7 cellular contexts compared by ENCODE assay signal in genomic region chr16:10941935-10942351, GRCh38. TPM values are rescaled to one million over a fixed set of nuclear protein-coding genes. Genes with fewer than 3 reads are reported as not detected.
DNase-seq lines count a peak whose midpoint lies in the region; ATAC-seq, FAIRE-seq and TF ChIP-seq lines count a peak whose summit lies in the region.
"Not testable (repeated sequence)": the region's sequence is repeated elsewhere in the genome, so short reads cannot be mapped to it uniquely, and the experiment has no call there.

No MANE protein-coding gene starts in this region.

- H3K9me3 ChIP-seq in PC-3 (ENCODE audit: low read length); HepG2 (ENCODE audit: low read length): not testable (repeated sequence)

- in situ Hi-C loops in HepG2 (cut with HindIII; ENCODE audit: extremely low pct_ligation_motif_present, low pct_unique_long_range_greater_than_20kb): not testable (repeated sequence)

- ATAC-seq in GM18502 (IDR thresholded peaks at IDR 0.05; ENCODE audit: poor library complexity, unreplicated experiment) (peak; percentile 5), HG02938 (IDR thresholded peaks at IDR 0.05; ENCODE audit: unreplicated experiment) (peak; percentile 6), PC-3 (peak; percentile 17), HepG2 (peak; percentile 24)

- peaks cover 27% of the 10 kb centered on the region for H3K4me1 ChIP-seq in PC-3 (ENCODE audit: insufficient read depth, low read length)
- H3K4me1 ChIP-seq in HepG2 (ENCODE audit: insufficient read depth, low read length): peaks cover 77% of the 10 kb centered on the region
- H3K4me1 ChIP-seq in rectal smooth muscle tissue (ENCODE audit: control insufficient read depth, insufficient read depth, low read length): peaks cover 57% of the 10 kb centered on the region

- peak overlapping the region; percentile 55; the same call in 1 of the 2 replicates for H2AFZ ChIP-seq in PC-3 (ENCODE audit: low read length)
- not testable (repeated sequence) for H2AFZ ChIP-seq in HepG2 (ENCODE audit: low read length)

- TF ChIP-seq CTCF in PC-3 (conservative IDR thresholded peaks at IDR 0.05; ENCODE audit: low read depth, low read length); epithelial cell of esophagus (IDR thresholded peaks at IDR 0.05; ENCODE audit: insufficient read depth, low read depth, low read length, missing control alignments); HepG2 (CRISPR knock-in tag; IDR thresholded peaks at IDR 0.05): not testable (repeated sequence)

- BruUV-seq in PC-3 (replicated peaks; lab: Mats Ljungman, UMichigan); HepG2 (replicated peaks; lab: Mats Ljungman, UMichigan): not testable (repeated sequence)

- CTCF ChIA-PET in PC-3 (lab: Charles Lee): interaction anchor here (0.5 kb wide), 1 partner anchor 16 kb away, joined by 7 read pairs; no protein-coding TSS in a partner anchor
- CTCF ChIA-PET in HepG2 (lab: Yijun Ruan, JAX; ENCODE audit: low intra/inter-chr PET ratio, low total read pairs): not testable (repeated sequence)

- not testable (repeated sequence) for H3K27ac ChIP-seq in PC-3 (ENCODE audit: low read length)
- H3K27ac ChIP-seq in HepG2 (ENCODE audit: extremely low read length, insufficient read depth, low read length): peak overlapping the region; percentile 53
- peak overlapping the region; percentile 67 for H3K27ac ChIP-seq in rectal smooth muscle tissue (ENCODE audit: low read depth, low read length)

- not testable (repeated sequence) for H3F3A ChIP-seq in PC-3 (ENCODE audit: low read length, unreplicated experiment)

- not testable (repeated sequence) for FAIRE-seq in HepG2 (lab: Jason Lieb, UNC)

- TF ChIP-seq POLR2A in HepG2 (IDR thresholded peaks at IDR 0.05; ENCODE audit: insufficient read depth in 1 of 2, low read depth in 2 of 2, low read length in 2 of 2): not testable (repeated sequence)

- TF ChIP-seq RAD21 in HepG2 (CRISPR knock-in tag; IDR thresholded peaks at IDR 0.05): peak; percentile 37

- not testable (repeated sequence) for H3K36me3 ChIP-seq in PC-3 (ENCODE audit: low read depth, low read length); HepG2 (replicated peaks in 1 of 2; ENCODE audit: control insufficient read depth in 1 of 2, insufficient read depth in 2 of 2, low read length in 2 of 2); rectal smooth muscle tissue (ENCODE audit: control insufficient read depth, insufficient read depth, low read length)

- not testable (repeated sequence) for DNase-seq in PC-3; epithelial cell of esophagus (ENCODE audit: low read depth); HepG2 (ENCODE audit: low spot score)
- DNase-seq in activated gamma-delta T cell (lab: John Stamatoyannopoulos, UW): peak; percentile 38

- POLR2A ChIA-PET in PC-3 (lab: Charles Lee; ENCODE audit: unreplicated experiment): interaction anchor here (0.6 to 1.0 kb wide), 3 partner anchors 198 to 553 kb away, joined by 3 to 25 read pairs (median 5); partner anchors contain the start of gene NUBP1
- POLR2A ChIA-PET in HepG2 (lab: Yijun Ruan, JAX): interaction anchor here (0.5 to 4.5 kb wide), 17 partner anchors 8 to 1020 kb away, joined by 3 to 60 read pairs (median 4); partner anchors contain the start of genes ATF7IP2, NUBP1, SOCS1 and TXNDC11

- H3K9ac ChIP-seq in PC-3 (ENCODE audit: low read length): peak overlapping the region; percentile 70
- H3K9ac ChIP-seq in HepG2 (ENCODE audit: insufficient read depth, low read depth, low read length): peak overlapping the region; percentile 83
- not testable (repeated sequence) for H3K9ac ChIP-seq in rectal smooth muscle tissue (ENCODE audit: low read length)

- TF ChIP-seq EP300 in HepG2 (IDR thresholded peaks at IDR 0.05; ENCODE audit: low read depth in 2 of 2, low read length in 2 of 2); HepG2 (CRISPR knock-in tag; IDR thresholded peaks at IDR 0.05; ENCODE audit: borderline replicate concordance): not testable (repeated sequence)

- intact Hi-C loops in PC-3 (cut with micrococcal nuclease): loop anchor here (5.0 kb wide), 1 partner anchor 200 kb away; the partner anchor contains the start of gene NUBP1
- intact Hi-C loops in HepG2 (cut with micrococcal nuclease; ENCODE audit: unreplicated experiment): not testable (repeated sequence)

- H3K4me3 ChIP-seq in PC-3 (ENCODE audit: low read length): peak overlapping the region; percentile 91
- peak overlapping the region; percentile 54 for H3K4me3 ChIP-seq in epithelial cell of esophagus (ENCODE audit: low read length)
- peak overlapping the region; percentile 70 to 82 (median 76); a peak in 5 of 6 replicates for H3K4me3 ChIP-seq in HepG2 (replicated peaks in 1 of 3; ENCODE audit: insufficient read depth in 1 of 3, low read depth in 2 of 3, low read length in 3 of 3)
- H3K4me3 ChIP-seq in rectal smooth muscle tissue (ENCODE audit: low read length): peak overlapping the region; percentile 87

- not testable (repeated sequence) for H3K27me3 ChIP-seq in PC-3 (ENCODE audit: low read length); HepG2 (ENCODE audit: control insufficient read depth in 1 of 2, insufficient read depth in 2 of 2, low read length in 2 of 2); rectal smooth muscle tissue (ENCODE audit: control insufficient read depth, insufficient read depth, low read length)

- H3K4me2 ChIP-seq in PC-3 (ENCODE audit: low read length) (peak overlapping the region; percentile 99), HepG2 (ENCODE audit: low read depth, low read length) (peak overlapping the region; percentile 97)

- H3K79me2 ChIP-seq in PC-3 (ENCODE audit: low read length): peaks cover 73% of the 10 kb centered on the region
- H3K79me2 ChIP-seq in HepG2 (ENCODE audit: insufficient read depth, low read length): peaks cover 65% of the 10 kb centered on the region

- not testable (repeated sequence) for H3K9me2 ChIP-seq in PC-3 (replicated peaks; ENCODE audit: low read length)

- H4K20me1 ChIP-seq in PC-3 (ENCODE audit: low read length) (peaks cover 17% of the 10 kb centered on the region; the same call in 1 of the 2 replicates), HepG2 (ENCODE audit: insufficient read depth, low read length) (peaks cover 44% of the 10 kb centered on the region)

- WGBS in HepG2 (ENCODE audit: low lambda C conversion rate): 0% methylated on average over 8 of the region's 52 CpGs

RNA-seq across cellular contexts. Expression of gene DEXI, which starts 0.3 kb away (rescaled TPM):
- total RNA-seq in PC-3 (2014; rRNA removed) (36.1 and 43.2 TPM in 2 replicates), HepG2 (2016; rRNA removed; fragmentation: Illumina TruSeq; extraction: Trizol) (57.9 and 70.4 TPM in 2 replicates)
- total RNA-seq in HepG2 (2016; cell fraction: cytosol; rRNA removed; fragmentation: Illumina TruSeq; extraction: Trizol; ENCODE audit: low read depth): 68.6 and 86.7 TPM in 2 replicates
- 54.1 and 71.8 TPM in 2 replicates for total RNA-seq in HepG2 (2016; cell fraction: insoluble cytoplasmic fraction; rRNA removed; fragmentation: Illumina TruSeq; extraction: Trizol)
- total RNA-seq in HepG2 (2016; cell fraction: membrane; rRNA removed; fragmentation: Illumina TruSeq; extraction: Trizol): 117 and 144 TPM in 2 replicates
- 35.4 and 46.3 TPM in 2 replicates for total RNA-seq in HepG2 (2016; cell fraction: nucleus; rRNA removed; fragmentation: Illumina TruSeq; extraction: Trizol)
- 51.5 and 54.4 TPM in 2 replicates for polyA plus RNA-seq in HepG2 (2011; rRNA removed)
- polyA plus RNA-seq in HepG2 (2011; cell fraction: cytosol; rRNA removed): 69.5 and 78.6 TPM in 2 replicates
- polyA plus RNA-seq in HepG2 (2011; cell fraction: nucleus; rRNA removed): 40.4 and 50.2 TPM in 2 replicates
- polyA plus RNA-seq in HepG2 (2012): 45.6 and 55.0 TPM in 2 replicates
- 70.9 and 88.4 TPM in 2 replicates for polyA plus RNA-seq in HepG2 (2016; cell fraction: cytosol; fragmentation: Illumina TruSeq; extraction: Trizol; ENCODE audit: low read depth)
- 58.1 and 70.0 TPM in 2 replicates for polyA plus RNA-seq in HepG2 (2016; cell fraction: insoluble cytoplasmic fraction; fragmentation: Illumina TruSeq; extraction: Trizol; ENCODE audit: low read depth)
- 120 and 124 TPM in 2 replicates for polyA plus RNA-seq in HepG2 (2016; cell fraction: membrane; fragmentation: Illumina TruSeq; extraction: Trizol; ENCODE audit: low read depth)
- 60.2 and 65.5 TPM in 2 replicates for polyA plus RNA-seq in HepG2 (2016; cell fraction: nucleus; fragmentation: Illumina TruSeq; extraction: Trizol; ENCODE audit: insufficient read depth, low read depth)
- 31.7 and 71.0 TPM in 2 replicates for polyA minus RNA-seq in HepG2 (2011; rRNA and poly(A)+ RNA removed; ENCODE audit: low replicate concordance)
- polyA minus RNA-seq in HepG2 (2011; cell fraction: cytosol; rRNA and poly(A)+ RNA removed): 34.2 and 35.1 TPM in 2 replicates
- 24.7 and 27.7 TPM in 2 replicates for polyA minus RNA-seq in HepG2 (2011; cell fraction: nucleus; rRNA and poly(A)+ RNA removed)

RNA-seq across cellular contexts. Expression of gene CLEC16A, which starts 2.4 kb away (rescaled TPM):
- total RNA-seq in PC-3 (2014; rRNA removed) (9.5 and 14.6 TPM in 2 replicates), HepG2 (2016; rRNA removed; fragmentation: Illumina TruSeq; extraction: Trizol) (10.3 and 13.6 TPM in 2 replicates)
- 35.7 and 39.7 TPM in 2 replicates for total RNA-seq in HepG2 (2016; cell fraction: cytosol; rRNA removed; fragmentation: Illumina TruSeq; extraction: Trizol; ENCODE audit: low read depth)
- 10.6 and 12.8 TPM in 2 replicates for total RNA-seq in HepG2 (2016; cell fraction: insoluble cytoplasmic fraction; rRNA removed; fragmentation: Illumina TruSeq; extraction: Trizol)
- total RNA-seq in HepG2 (2016; cell fraction: membrane; rRNA removed; fragmentation: Illumina TruSeq; extraction: Trizol): 14.4 and 15.9 TPM in 2 replicates
- total RNA-seq in HepG2 (2016; cell fraction: nucleus; rRNA removed; fragmentation: Illumina TruSeq; extraction: Trizol): 17.5 and 18.7 TPM in 2 replicates
- polyA plus RNA-seq in HepG2 (2011; rRNA removed): 8.5 and 9.5 TPM in 2 replicates
- 6.6 and 6.8 TPM in 2 replicates for polyA plus RNA-seq in HepG2 (2011; cell fraction: cytosol; rRNA removed)
- 17.0 and 19.5 TPM in 2 replicates for polyA plus RNA-seq in HepG2 (2011; cell fraction: nucleus; rRNA removed)
- 10.3 and 12.0 TPM in 2 replicates for polyA plus RNA-seq in HepG2 (2012)
- 1.7 and 1.9 TPM in 2 replicates for polyA plus RNA-seq in HepG2 (2016; cell fraction: cytosol; fragmentation: Illumina TruSeq; extraction: Trizol; ENCODE audit: low read depth)
- 11.8 and 14.0 TPM in 2 replicates for polyA plus RNA-seq in HepG2 (2016; cell fraction: insoluble cytoplasmic fraction; fragmentation: Illumina TruSeq; extraction: Trizol; ENCODE audit: low read depth)
- 3.4 and 4.4 TPM in 2 replicates for polyA plus RNA-seq in HepG2 (2016; cell fraction: membrane; fragmentation: Illumina TruSeq; extraction: Trizol; ENCODE audit: low read depth)
- polyA plus RNA-seq in HepG2 (2016; cell fraction: nucleus; fragmentation: Illumina TruSeq; extraction: Trizol; ENCODE audit: insufficient read depth, low read depth): 22.7 and 25.7 TPM in 2 replicates
- 24.9 and 35.4 TPM in 2 replicates for polyA minus RNA-seq in HepG2 (2011; rRNA and poly(A)+ RNA removed; ENCODE audit: low replicate concordance)
- polyA minus RNA-seq in HepG2 (2011; cell fraction: cytosol; rRNA and poly(A)+ RNA removed): 14.4 and 19.0 TPM in 2 replicates
- polyA minus RNA-seq in HepG2 (2011; cell fraction: nucleus; rRNA and poly(A)+ RNA removed): 25.8 and 32.0 TPM in 2 replicates
